In genomic region chr10:122112021-122112616, GRCh38 we compare ENCODE assay signal across 9 cellular contexts.
DNase-seq lines count a peak whose midpoint lies in the region; ATAC-seq and TF ChIP-seq lines count a peak whose summit lies in the region.
"Had no signal": no experiment of that assay in that cellular context is flagged by ENCODE, and none has a peak within 500 bp of the region (broad histone marks: within the 10 kb centered on the region; RNA-seq: fewer than 3 reads in every experiment).

No MANE protein-coding gene starts in this region.

- H3K9me3 ChIP-seq in Caco-2, result no peaks in the 10 kb centered on the region
- H3K9me3 ChIP-seq in neuronal stem cell (replicated peaks in 1 of 2; ENCODE audit: control insufficient read depth in 2 of 2, insufficient read depth in 1 of 2, low read depth in 1 of 2, low read length in 2 of 2), result no peaks in the 10 kb centered on the region

- peaks cover 23% of the 10 kb centered on the region for H3K4me1 Mint-ChIP-seq in Caco-2 (ENCODE audit: low read depth, unreplicated experiment)
- peaks cover 24% of the 10 kb centered on the region for H3K4me1 Mint-ChIP-seq in endothelial cell (ENCODE audit: unreplicated experiment)

- H3K4me3 Mint-ChIP-seq in Caco-2 (ENCODE audit: unreplicated experiment) (peak overlapping the region; percentile 79), endothelial cell (ENCODE audit: unreplicated experiment) (peak overlapping the region; percentile 86)

- TF ChIP-seq CTCF in Caco-2 (IDR thresholded peaks at IDR 0.05; ENCODE audit: insufficient read depth in 1 of 2, low read depth in 1 of 2, low read length in 1 of 2, severe bottlenecking in 1 of 2, unreplicated experiment in 1 of 2), result no peak
- no peak for TF ChIP-seq CTCF in NB4 (IDR thresholded peaks at IDR 0.05; ENCODE audit: low read depth, low read length)
- TF ChIP-seq CTCF in endothelial cell (IDR thresholded peaks at IDR 0.05; ENCODE audit: unreplicated experiment), result no peak

- no peak for TF ChIP-seq POLR2A in NB4 (IDR thresholded peaks at IDR 0.05; ENCODE audit: extremely low read depth, insufficient read length)

- H4K8ac ChIP-seq in neuronal stem cell (ENCODE audit: low read depth, low read length), result no peak overlapping the region

- no peaks in the 10 kb centered on the region for H3K79me1 ChIP-seq in neuronal stem cell (ENCODE audit: low read depth, low read length)

- H3K4me1 ChIP-seq in Caco-2 (peaks cover 16% of the 10 kb centered on the region), neuronal stem cell (ENCODE audit: control insufficient read depth in 2 of 2, insufficient read depth in 1 of 2, low read depth in 1 of 2, low read length in 2 of 2) (peaks cover 5 to 14% of the 10 kb centered on the region in 2 donors)

- no peak overlapping the region for H3K14ac ChIP-seq in neuronal stem cell (ENCODE audit: low read length)

- POLR2A ChIA-PET in Caco-2 (lab: Charles Lee), result interaction anchor here (0.6 to 2.4 kb wide), 7 partner anchors 10 to 339 kb away, joined by 3 to 30 read pairs (median 5); no protein-coding TSS in a partner anchor

- H3K4me3 ChIP-seq in Caco-2 (ENCODE audit: low read depth, low read length), result peak overlapping the region; percentile 94
- peak overlapping the region; percentile 38 for H3K4me3 ChIP-seq in NB4 (ENCODE audit: low read depth, low read length)
- peak overlapping the region; percentile 72 to 85 for H3K4me3 ChIP-seq in neuronal stem cell (ENCODE audit: low read length in 2 of 2)

- peak overlapping the region; percentile 97 for H2AFZ ChIP-seq in neuronal stem cell (ENCODE audit: low read length)

- intact Hi-C loops in Caco-2 (cut with micrococcal nuclease; ENCODE audit: unreplicated experiment), result loop anchor here (1.0 to 2.0 kb wide), 6 partner anchors 10 to 181 kb away; partner anchors contain the start of gene NSMCE4A

- no peak for ATAC-seq in GM18511 (IDR thresholded peaks at IDR 0.05; ENCODE audit: unreplicated experiment)
- ATAC-seq in HG02870 (IDR thresholded peaks at IDR 0.05; ENCODE audit: unreplicated experiment), result no peak

- H3K4ac ChIP-seq in neuronal stem cell (ENCODE audit: low read length), result no peak overlapping the region

- peak overlapping the region; percentile 97 for H3K4me2 ChIP-seq in neuronal stem cell (ENCODE audit: insufficient read depth, low read length, poor library complexity, severe bottlenecking)

- CTCF ChIA-PET in Caco-2 (lab: Charles Lee), result interaction anchor here (0.6 to 1.8 kb wide), 7 partner anchors 13 to 198 kb away, joined by 3 to 12 read pairs (median 4); no protein-coding TSS in a partner anchor

- no peak for DNase-seq in Caco-2
- DNase-seq in NB4 (ENCODE audit: low read depth), result peak; percentile 50
- no peak for DNase-seq in endothelial cell (ENCODE audit: low spot score)
- DNase-seq in neuronal stem cell (ENCODE audit: low spot score), result no peak
- DNase-seq in HPDE6-E6E7 (ENCODE audit: extremely low spot score), result no peak
- no peak for DNase-seq in HuH-7.5 (ENCODE audit: low spot score)
- DNase-seq: NCI-H1436 had no signal

- no TSS peak for BruUV-seq in Caco-2 (replicated peaks; lab: Mats Ljungman, UMichigan)

- H3K27ac ChIP-seq in neuronal stem cell (replicated peaks; ENCODE audit: low read length), result no peak overlapping the region

- no peak overlapping the region for H3K18ac ChIP-seq in neuronal stem cell (ENCODE audit: low read length)

- H2BK120ac ChIP-seq in neuronal stem cell (ENCODE audit: low read depth, low read length), result no peak overlapping the region

- H2BK15ac ChIP-seq in neuronal stem cell (ENCODE audit: low read length), result no peak overlapping the region

- H3K36me3 ChIP-seq in Caco-2 (ENCODE audit: control insufficient read depth, insufficient read depth, low read length), result no peaks in the 10 kb centered on the region; the same call in none of the 2 replicates
- H3K36me3 ChIP-seq in neuronal stem cell (replicated peaks in 1 of 2; ENCODE audit: control insufficient read depth in 2 of 2, insufficient read depth in 2 of 2, low read length in 2 of 2), result no peaks in the 10 kb centered on the region

- H3K9ac ChIP-seq in neuronal stem cell (ENCODE audit: low read depth, low read length, poor library complexity), result no peak overlapping the region

- no CpG with 5 or more reads among the region's 12 CpGs for WGBS in neuronal stem cell (ENCODE audit: extremely low coverage in 2 of 2, insufficient read length in 2 of 2, insufficient replicate concordance in 1 of 2), 2 donors

- H2BK12ac ChIP-seq in neuronal stem cell (ENCODE audit: low read length), result no peak overlapping the region

- H3K23ac ChIP-seq in neuronal stem cell (ENCODE audit: low read depth, low read length, poor library complexity), result no peak overlapping the region

- no peaks in the 10 kb centered on the region for H3K27me3 ChIP-seq in Caco-2 (replicated peaks; ENCODE audit: control insufficient read depth, insufficient read depth, low read length)
- H3K27me3 ChIP-seq in neuronal stem cell (ENCODE audit: control insufficient read depth in 3 of 3, insufficient read depth in 3 of 3, low read depth in 1 of 3, low read length in 3 of 3), result peaks cover 0 to 8% (median 0%) of the 10 kb centered on the region in 3 experiments

- H3K9me3 Mint-ChIP-seq in Caco-2 (ENCODE audit: unreplicated experiment) (no peaks in the 10 kb centered on the region), endothelial cell (ENCODE audit: unreplicated experiment) (no peaks in the 10 kb centered on the region)

- H3K36me3 Mint-ChIP-seq in Caco-2 (ENCODE audit: insufficient read depth, unreplicated experiment) (peaks cover 30% of the 10 kb centered on the region), endothelial cell (ENCODE audit: low read depth, unreplicated experiment) (no peaks in the 10 kb centered on the region)

- no peak overlapping the region for H2BK5ac ChIP-seq in neuronal stem cell (ENCODE audit: low read length)

- H3K27ac Mint-ChIP-seq in Caco-2 (ENCODE audit: unreplicated experiment) (peak overlapping the region; percentile 61), endothelial cell (ENCODE audit: unreplicated experiment) (peak overlapping the region; percentile 5)

- no peak overlapping the region for H4K91ac ChIP-seq in neuronal stem cell (ENCODE audit: low read depth, low read length, poor library complexity)

- H2AK5ac ChIP-seq in neuronal stem cell (ENCODE audit: low read depth, low read length), result no peak overlapping the region

- no peaks in the 10 kb centered on the region for H3K27me3 Mint-ChIP-seq in Caco-2 (ENCODE audit: insufficient read depth, unreplicated experiment)
- peaks cover 10% of the 10 kb centered on the region for H3K27me3 Mint-ChIP-seq in endothelial cell (ENCODE audit: unreplicated experiment)

Comparison
In these comparisons a context has a peak if more than half of its experiments do, and no peak if none do; other contexts are left out.
1. H3K4me3 ChIP-seq: peak in every context shown above with its lines; median percentile 94 in Caco-2; 78 in neuronal stem cell; 38 in NB4.